In the genomic region with DNA sequence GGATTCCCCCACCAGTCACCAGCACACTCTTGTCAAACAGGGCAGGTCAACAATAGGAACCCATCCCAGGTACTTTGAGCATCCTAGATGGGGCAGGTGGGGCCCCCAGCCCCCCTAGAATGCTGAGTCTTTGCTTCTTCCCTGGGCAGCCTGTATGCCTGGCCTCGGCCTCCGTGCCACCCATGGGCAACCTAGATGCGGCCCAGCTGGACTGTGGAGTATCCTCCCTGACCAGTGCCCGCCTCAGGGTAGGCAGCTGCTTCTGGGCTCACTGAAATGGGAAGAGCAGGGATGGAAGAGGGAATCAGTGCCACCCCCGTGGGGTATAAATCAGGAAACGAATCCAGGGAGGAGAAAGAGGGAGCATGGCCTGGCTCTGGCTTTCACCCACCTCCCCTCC, we compare ENCODE assay signal across 20 cellular contexts.
"Had no signal": no experiment of that assay in that cellular context is flagged by ENCODE, and none has a peak within 500 bp of the region (broad histone marks: within the 10 kb centered on the region; RNA-seq: fewer than 3 reads in every experiment).

No MANE protein-coding gene starts in this region.

- H3K27me3 ChIP-seq: dorsolateral prefrontal cortex, esophagus muscularis mucosa, foreskin keratinocyte, gastrocnemius medialis, heart right ventricle had no signal

- DNase-seq: cerebellar nuclear complex; dermis blood vessel endothelial cell; dorsolateral prefrontal cortex; effector CD4-positive, alpha-beta T cell; effector memory CD4-positive, alpha-beta T cell; foreskin keratinocyte; gastrocnemius medialis; glutamatergic neuron; head of caudate nucleus; heart right ventricle; hippocampal formation; kidney glomerular epithelial cell; left colon; left ventricle myocardium inferior; lower lobe of right lung; mesenchymal stem cell had no signal

- H3K36me3 ChIP-seq: left ventricle myocardium inferior had no signal

- H3K4me3 Mint-ChIP-seq: mesothelial cell of epicardium had no signal

- H3K9me3 ChIP-seq: esophagus muscularis mucosa, gastrocnemius medialis, heart right ventricle, left ventricle myocardium inferior, lower lobe of right lung, mucosa of descending colon had no signal

- ATAC-seq: foreskin keratinocyte, gastrocnemius medialis, heart right ventricle, left colon, lower lobe of right lung, mucosa of descending colon had no signal

- H3K27ac Mint-ChIP-seq: mesothelial cell of epicardium had no signal

- H3K4me3 ChIP-seq: coronary artery, dorsolateral prefrontal cortex, esophagus muscularis mucosa, gastrocnemius medialis, heart right ventricle, left ventricle myocardium inferior, lower lobe of right lung, mucosa of descending colon had no signal

- H3K9me3 Mint-ChIP-seq: mesothelial cell of epicardium had no signal

- H3K36me3 Mint-ChIP-seq: mesothelial cell of epicardium had no signal

- H3K27ac ChIP-seq: coronary artery, dorsolateral prefrontal cortex, esophagus muscularis mucosa, foreskin keratinocyte, gastrocnemius medialis, heart right ventricle, left ventricle myocardium inferior, lower lobe of right lung had no signal

- H3K4me1 ChIP-seq: foreskin keratinocyte, gastrocnemius medialis, lower lobe of right lung had no signal
